In the genomic region with DNA sequence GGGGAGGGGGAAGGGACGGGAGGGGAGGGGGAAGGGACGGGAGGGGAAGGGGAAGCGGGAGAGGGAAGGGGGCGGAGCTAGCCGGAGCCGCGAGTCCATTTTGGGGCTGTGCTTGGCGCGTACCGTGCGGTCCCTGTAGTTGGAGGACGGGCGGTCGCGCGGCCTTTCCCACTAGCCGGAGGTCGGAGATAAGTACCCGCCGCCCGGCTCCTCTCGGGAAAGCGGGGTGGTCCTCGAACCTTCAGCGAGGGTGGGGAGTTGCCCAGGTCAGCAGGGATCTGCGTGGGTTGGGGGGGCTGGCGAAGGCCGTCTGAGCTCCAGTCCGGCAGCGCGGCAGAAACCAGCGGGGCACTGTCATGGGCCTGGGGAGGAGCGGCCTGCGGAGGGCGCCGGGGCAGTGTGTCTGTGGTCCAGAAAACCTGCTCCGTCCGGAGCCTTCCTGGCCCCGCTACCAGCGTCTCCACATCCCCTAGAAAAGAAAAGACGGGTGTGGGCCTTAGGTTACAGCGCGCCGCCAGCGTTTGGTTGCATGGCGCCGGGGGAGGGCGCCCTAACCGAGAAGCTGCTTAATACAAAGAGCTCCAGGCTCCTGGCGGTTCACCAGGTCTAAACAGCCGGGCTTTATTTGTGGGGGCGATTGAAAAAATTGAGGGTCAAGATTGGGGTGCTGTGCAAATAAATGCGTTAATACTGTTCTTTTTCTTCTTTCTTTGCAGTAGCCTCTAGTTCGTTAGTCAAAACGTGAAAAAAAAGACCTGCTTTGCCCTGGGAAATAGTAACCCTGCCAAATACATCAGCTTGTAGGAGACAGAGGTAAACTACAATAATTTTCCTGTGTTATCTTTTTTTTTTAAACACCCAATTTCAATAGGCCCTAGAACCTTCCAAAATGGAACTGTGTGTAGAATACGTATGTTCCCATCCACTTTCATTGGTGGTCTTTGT, we compare ENCODE assay signal across 8 cellular contexts. TPM values are rescaled to one million over a fixed set of nuclear protein-coding genes. Genes with fewer than 3 reads are reported as not detected.
DNase-seq lines count a peak whose midpoint lies in the region; ATAC-seq, FAIRE-seq and TF ChIP-seq lines count a peak whose summit lies in the region.

A gene with protein sequence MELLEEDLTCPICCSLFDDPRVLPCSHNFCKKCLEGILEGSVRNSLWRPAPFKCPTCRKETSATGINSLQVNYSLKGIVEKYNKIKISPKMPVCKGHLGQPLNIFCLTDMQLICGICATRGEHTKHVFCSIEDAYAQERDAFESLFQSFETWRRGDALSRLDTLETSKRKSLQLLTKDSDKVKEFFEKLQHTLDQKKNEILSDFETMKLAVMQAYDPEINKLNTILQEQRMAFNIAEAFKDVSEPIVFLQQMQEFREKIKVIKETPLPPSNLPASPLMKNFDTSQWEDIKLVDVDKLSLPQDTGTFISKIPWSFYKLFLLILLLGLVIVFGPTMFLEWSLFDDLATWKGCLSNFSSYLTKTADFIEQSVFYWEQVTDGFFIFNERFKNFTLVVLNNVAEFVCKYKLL (plus strand): TSS at position 92 of the 945 bp plus-strand sequence. CDS start 14,899 bp downstream, outside the sequence.

- H3K27ac Mint-ChIP-seq in IgD-negative memory B cell, result peak within 1 kb of the TSS; percentile 89 to 96 (median 94)
- H3K27ac Mint-ChIP-seq in naive B cell, result peak within 1 kb of the TSS; percentile 89 to 97 (median 95)
- peak within 1 kb of the TSS; percentile 96 for H3K27ac Mint-ChIP-seq in stimulated activated memory B cell treated with anti-CD40 and anti-IgM and Interleukin-4, amounts not matched to agents 10 μg/mL and 1 μg/mL and 100 μg/mL, for 72 hours

- H3K27me3 ChIP-seq in esophagus squamous epithelium, result no peaks in the 10 kb centered on the region

- peak; percentile 65 to 77 (median 69) for TF ChIP-seq CTCF in esophagus squamous epithelium (IDR thresholded peaks at IDR 0.05)

- no peaks in the 10 kb centered on the region for H3K9me3 ChIP-seq in esophagus squamous epithelium

- peaks cover 0 to 38% (median 0%) of the 10 kb centered on the region in 3 donors for H3K36me3 ChIP-seq in esophagus squamous epithelium

- H3K27me3 Mint-ChIP-seq in IgD-negative memory B cell, result no peaks in the 10 kb centered on the region
- H3K27me3 Mint-ChIP-seq in naive B cell, result no peaks in the 10 kb centered on the region
- H3K27me3 Mint-ChIP-seq in stimulated activated memory B cell treated with anti-CD40 and anti-IgM and Interleukin-4, amounts not matched to agents 10 μg/mL and 1 μg/mL and 100 μg/mL, for 72 hours, result no peaks in the 10 kb centered on the region

- peak within 1 kb of the TSS; percentile 89 to 96 (median 95) for H3K4me3 Mint-ChIP-seq in IgD-negative memory B cell
- peak within 1 kb of the TSS; percentile 83 to 97 (median 94) for H3K4me3 Mint-ChIP-seq in naive B cell
- H3K4me3 Mint-ChIP-seq in stimulated activated memory B cell treated with anti-CD40 and anti-IgM and Interleukin-4, amounts not matched to agents 10 μg/mL and 1 μg/mL and 100 μg/mL, for 72 hours, result peak within 1 kb of the TSS; percentile 91

- DNase-seq in DMS53 treated with DMSO at 0.1 percent for 48 hours (lab: John Stamatoyannopoulos, UW; ENCODE audit: unreplicated experiment) (peak; percentile 74), RCC 7860 (ENCODE audit: low spot score) (peak; percentile 71), activated T-helper 1 cell treated with Interleukin-2 at 50 U/mL for 16 hours (ENCODE audit: low read depth) (peak; percentile 71), esophagus squamous epithelium (lab: John Stamatoyannopoulos, UW) (peak; percentile 78), naive B cell (peak; percentile 82)

- peak within 1 kb of the TSS; percentile 88 to 98 (median 94) for H3K4me3 ChIP-seq in esophagus squamous epithelium

- H3K9me3 Mint-ChIP-seq in IgD-negative memory B cell (no peaks in the 10 kb centered on the region), naive B cell (no peaks in the 10 kb centered on the region)
- no peaks in the 10 kb centered on the region for H3K9me3 Mint-ChIP-seq in stimulated activated memory B cell treated with anti-CD40 and anti-IgM and Interleukin-4, amounts not matched to agents 10 μg/mL and 1 μg/mL and 100 μg/mL, for 72 hours

- intact Hi-C loops in esophagus squamous epithelium (cut with DNase I), result loop anchor here (2.0 kb wide), 1 partner anchor 86 kb away; no protein-coding TSS in a partner anchor

- no peak for FAIRE-seq in RCC 7860 (lab: Jason Lieb, UNC)

- H3K36me3 Mint-ChIP-seq in IgD-negative memory B cell, result no peaks in the 10 kb centered on the region
- H3K36me3 Mint-ChIP-seq in naive B cell, result peaks cover 7 to 10% of the 10 kb centered on the region in 2 donors
- H3K36me3 Mint-ChIP-seq in stimulated activated memory B cell treated with anti-CD40 and anti-IgM and Interleukin-4, amounts not matched to agents 10 μg/mL and 1 μg/mL and 100 μg/mL, for 72 hours, result peaks cover 21% of the 10 kb centered on the region

- peak; percentile 80 for ATAC-seq in GM21529 (IDR thresholded peaks at IDR 0.05; ENCODE audit: unreplicated experiment)
- ATAC-seq in naive B cell (ENCODE audit: low read depth in 2 of 2), result peak; percentile 79 to 81
- ATAC-seq in stimulated activated memory B cell treated with anti-CD40 and anti-IgM and Interleukin-4, amounts not matched to agents 10 μg/mL and 1 μg/mL and 100 μg/mL, for 72 hours, result peak; percentile 87

- WGBS in esophagus squamous epithelium, 2 donors, result 0 to 2% methylated on average over 12 to 23 of the region's 56 CpGs

- peak in 2 of 4 donors; percentile 46 to 54 for TF ChIP-seq POLR2A in esophagus squamous epithelium (IDR thresholded peaks at IDR 0.05)

- peaks cover 11 to 58% (median 24%) of the 10 kb centered on the region in 3 donors for H3K4me1 ChIP-seq in esophagus squamous epithelium

- H3K27ac ChIP-seq in esophagus squamous epithelium, result peak within 1 kb of the TSS; percentile 99 to 100 (median 99)

- H3K4me1 Mint-ChIP-seq in IgD-negative memory B cell, result peaks cover 27 to 49% (median 40%) of the 10 kb centered on the region in 3 donors
- H3K4me1 Mint-ChIP-seq in naive B cell, result peaks cover 25 to 57% (median 50%) of the 10 kb centered on the region in 3 donors
- H3K4me1 Mint-ChIP-seq in stimulated activated memory B cell treated with anti-CD40 and anti-IgM and Interleukin-4, amounts not matched to agents 10 μg/mL and 1 μg/mL and 100 μg/mL, for 72 hours, result peaks cover 41% of the 10 kb centered on the region

RNA-seq across cellular contexts. Expression of the gene that starts here (rescaled TPM):
- polyA plus RNA-seq in IgD-negative memory B cell (27.6 TPM), naive B cell (ENCODE audit: low read depth in 6 of 6) (10 to 100 TPM; 27.4 to 42.0 (median 29.8) TPM)
- total RNA-seq in esophagus squamous epithelium, result 10 to 100 TPM; 22.8 to 28.8 (median 26.5) TPM

Comparison
In these comparisons a context has a peak if more than half of its experiments do, and no peak if none do; other contexts are left out.
1. Peak in every context shown above with its lines: DNase-seq, ATAC-seq, H3K4me3 ChIP-seq and H3K27ac ChIP-seq.